ENCODE assay signal across 1 cellular context in the genomic region with DNA sequence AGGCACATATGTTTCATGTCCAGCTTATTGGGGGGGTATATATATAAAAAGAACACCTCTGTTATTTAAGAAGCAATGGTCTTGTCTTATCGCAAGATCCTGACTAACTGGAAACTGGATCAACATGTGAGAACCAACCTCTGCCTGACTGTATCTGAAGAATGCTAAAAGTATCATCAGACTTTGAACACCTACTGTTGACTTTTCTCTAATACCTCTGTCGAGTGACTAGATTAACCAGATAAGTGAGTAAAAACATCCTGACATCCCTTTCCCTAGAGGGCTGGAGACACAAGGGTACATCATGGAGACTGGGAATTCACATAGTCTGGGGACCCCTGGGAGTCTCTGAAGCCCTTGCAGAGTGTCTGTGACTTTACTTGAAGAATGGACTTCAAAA.
TF ChIP-seq lines count a peak whose summit lies in the region.

No MANE protein-coding gene starts in this region.

TF ChIP-seq in A549, 52 proteins besides CTCF, POLR2A, EP300 and RAD21 (continued from another document):
- TF ChIP-seq FOSL2 (IDR thresholded peaks at IDR 0.05): no peak
- TF ChIP-seq FOSL2 (CRISPR knock-in tag; IDR thresholded peaks at IDR 0.05): no peak
- TF ChIP-seq KDM5A (IDR thresholded peaks at IDR 0.05): no peak
- TF ChIP-seq SMC3 (IDR thresholded peaks at IDR 0.05): no peak
- no peak for TF ChIP-seq NFE2L2 (conservative IDR thresholded peaks at IDR 0.05; ENCODE audit: low read length)
- no peak for TF ChIP-seq GATA3 (IDR thresholded peaks at IDR 0.05; ENCODE audit: borderline replicate concordance)
